ENCODE assay signal across 8 cellular contexts in the genomic region with DNA sequence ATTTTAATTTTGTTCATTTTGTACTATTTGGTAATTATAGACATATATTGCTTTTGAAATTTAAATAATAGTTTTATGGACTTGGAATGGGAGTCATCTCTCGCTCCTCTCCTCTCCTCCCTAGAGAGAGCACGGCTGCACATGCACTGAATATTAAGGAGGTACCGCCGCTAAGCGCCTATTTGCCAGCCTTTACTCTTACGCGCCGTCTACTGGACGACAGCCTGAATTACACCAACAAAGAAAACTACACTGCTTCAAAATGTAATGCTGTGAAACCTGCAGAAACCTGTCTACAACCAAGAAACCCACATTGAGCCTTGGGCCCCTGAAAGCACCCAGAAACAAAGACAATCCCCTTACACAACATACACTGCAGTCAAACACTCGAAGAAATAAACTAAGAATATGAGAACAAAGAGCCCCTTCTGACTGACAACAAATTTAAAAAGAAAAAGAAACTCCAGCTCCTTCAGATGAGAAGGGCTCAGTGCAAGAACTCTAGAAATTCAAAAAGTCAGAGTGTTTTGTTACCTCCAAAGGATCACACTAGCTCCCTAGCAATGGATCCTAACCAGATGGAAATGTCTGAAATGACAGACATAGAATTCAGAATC.
DNase-seq lines count a peak whose midpoint lies in the region; ATAC-seq and TF ChIP-seq lines count a peak whose summit lies in the region.

No MANE protein-coding gene starts in this region.

- no peaks in the 10 kb centered on the region for H3K79me2 ChIP-seq in osteoblast (ENCODE audit: insufficient read depth, low read length)

- DNase-seq in A172 (ENCODE audit: low spot score) (peak; percentile 2), GM13976 (ENCODE audit: low spot score) (peak; percentile 34), NCI-H82 treated with DMSO at 0.1 percent for 48 hours (lab: John Stamatoyannopoulos, UW; ENCODE audit: unreplicated experiment) (peak; percentile 8), fibroblast of the aortic adventitia (ENCODE audit: low read depth) (no peak), omental fat pad (ENCODE audit: low spot score) (no peak), osteoblast (ENCODE audit: insufficient read length, low spot score, missing footprints) (no peak)

- H3K4me3 ChIP-seq in fibroblast of the aortic adventitia (ENCODE audit: low read depth, low read length): no peak overlapping the region
- H3K4me3 ChIP-seq in osteoblast (ENCODE audit: insufficient read depth, low read length): no peak overlapping the region

- no peak for ATAC-seq in GM19397 (IDR thresholded peaks at IDR 0.05; ENCODE audit: unreplicated experiment)
- ATAC-seq in omental fat pad (ENCODE audit: low FRiP score): no peak
- no peak for ATAC-seq in GM21367 (IDR thresholded peaks at IDR 0.05; ENCODE audit: unreplicated experiment)

- H3K4me1 ChIP-seq in osteoblast (ENCODE audit: insufficient read depth, low read length): no peaks in the 10 kb centered on the region

- in situ Hi-C loops in GM13976 (cut with MboI; ENCODE audit: low sequenced_read_pairs, unreplicated experiment): no loop called here

- H2AFZ ChIP-seq in osteoblast (ENCODE audit: low read length): no peak overlapping the region

- H3K9me3 ChIP-seq in osteoblast (ENCODE audit: low read depth, low read length): no peaks in the 10 kb centered on the region

- H3K36me3 ChIP-seq in osteoblast (ENCODE audit: insufficient read depth, low read length): no peaks in the 10 kb centered on the region

- no peak overlapping the region for H3K4me2 ChIP-seq in osteoblast (ENCODE audit: insufficient read depth, low read length)

- H4K20me1 ChIP-seq in osteoblast (ENCODE audit: insufficient read depth, low read length): no peaks in the 10 kb centered on the region

- H3K27ac ChIP-seq in osteoblast (ENCODE audit: low read depth, low read length): no peak overlapping the region

- TF ChIP-seq CTCF in GM13976 (IDR thresholded peaks at IDR 0.05; ENCODE audit: borderline replicate concordance, control extremely low read depth, extremely low read depth, insufficient read depth, missing control alignments): peak; percentile 50
- TF ChIP-seq CTCF in fibroblast of the aortic adventitia (IDR thresholded peaks at IDR 0.05; ENCODE audit: insufficient read depth, low read length): peak; percentile 42
- TF ChIP-seq CTCF in omental fat pad (IDR thresholded peaks at IDR 0.05): no peak
- no peak for TF ChIP-seq CTCF in osteoblast (IDR thresholded peaks at IDR 0.05; ENCODE audit: extremely low read depth, low read depth, low read length)

- no peaks in the 10 kb centered on the region for H3K27me3 ChIP-seq in osteoblast (ENCODE audit: insufficient read depth, low read length)

Comparison
In these comparisons a context has a peak if more than half of its experiments do, and no peak if none do; other contexts are left out.
1. DNase-seq: peak in A172 (single experiment), GM13976 (single experiment) and NCI-H82 treated with DMSO at 0.1 percent for 48 hours (single experiment); none in fibroblast of the aortic adventitia (single experiment), omental fat pad (single experiment) and osteoblast (single experiment).
2. CTCF ChIP-seq: peak in GM13976 (single experiment) and fibroblast of the aortic adventitia (single experiment); none in omental fat pad (0 of 3) and osteoblast (single experiment).